ENCODE assay signal across 8 cellular contexts in the genomic region with DNA sequence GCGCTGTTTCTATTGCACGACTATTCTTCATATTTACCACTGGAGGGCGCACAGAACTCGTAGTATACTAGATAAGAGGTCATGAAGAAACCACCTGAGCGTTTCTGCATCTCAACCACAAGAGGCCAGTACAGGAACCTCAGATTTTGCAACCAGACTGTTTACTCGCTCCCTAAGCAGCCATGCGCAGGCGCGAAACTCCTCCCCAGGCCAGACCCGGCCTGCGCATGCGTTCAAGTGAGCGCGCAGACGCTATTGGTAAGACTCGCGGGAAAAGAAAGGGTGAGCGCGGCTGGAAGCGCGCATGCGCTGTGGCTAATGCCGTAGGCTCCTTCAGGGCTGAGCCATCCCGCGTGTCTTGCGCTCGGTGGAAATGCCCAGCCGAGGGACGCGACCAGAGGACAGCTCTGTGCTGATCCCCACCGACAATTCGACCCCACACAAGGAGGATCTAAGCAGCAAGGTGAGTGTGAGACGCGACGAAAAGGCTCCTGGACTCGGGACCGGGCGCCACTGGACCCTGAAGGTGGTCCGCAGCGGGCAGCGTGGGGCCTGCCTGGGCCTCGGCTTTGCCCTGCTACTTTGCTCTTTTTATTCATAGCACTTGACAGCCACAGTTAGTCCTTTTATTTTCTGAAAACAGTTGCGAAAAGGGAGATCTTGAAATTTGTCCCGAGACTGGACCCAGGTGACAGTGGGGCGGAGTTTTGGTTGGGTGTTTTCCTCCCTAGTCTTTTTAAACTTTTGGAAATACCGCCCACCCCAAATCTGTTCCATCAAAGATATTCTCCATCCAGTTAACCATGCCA. TPM values are rescaled to one million over a fixed set of nuclear protein-coding genes. Genes with fewer than 3 reads are reported as not detected.
DNase-seq lines count a peak whose midpoint lies in the region; ATAC-seq and TF ChIP-seq lines count a peak whose summit lies in the region.

ASNSD1 (plus strand) TSS at position 312 of the 809 bp plus-strand sequence. CDS start 4,674 bp downstream, outside the sequence.

- peaks cover 9 to 18% of the 10 kb centered on the region in 2 donors for H3K36me3 Mint-ChIP-seq in CD4-positive, alpha-beta memory T cell

- H3K4me3 ChIP-seq in CD4-positive, alpha-beta memory T cell (ENCODE audit: low read length in 2 of 2) = peak within 1 kb of the TSS; percentile 61 to 85
- H3K4me3 ChIP-seq in duodenal mucosa (ENCODE audit: low read depth in 1 of 2, low read length in 2 of 2) (peak within 1 kb of the TSS; percentile 95 to 100), right lobe of liver (peak within 1 kb of the TSS; percentile 75 to 88 (median 77))

- no peaks in the 10 kb centered on the region for H3K27me3 Mint-ChIP-seq in CD4-positive, alpha-beta memory T cell

- H3K27ac ChIP-seq in CD4-positive, alpha-beta memory T cell (ENCODE audit: low read depth, low read length) = peak within 1 kb of the TSS; percentile 99
- H3K27ac ChIP-seq in duodenal mucosa (ENCODE audit: low read depth, low read length) (peak within 1 kb of the TSS; percentile 86), right lobe of liver (peak within 1 kb of the TSS; percentile 78 to 88 (median 83))

- POLR2A ChIA-PET in CD4-positive, alpha-beta memory T cell (lab: Charles Lee; ENCODE audit: partially characterized antibody) = interaction anchor here (0.6 to 6.4 kb wide), 15 partner anchors 10 to 123 kb away, joined by 3 to 48 read pairs (median 5); partner anchors contain the start of genes ANKAR, ORMDL1, OSGEPL1 and PMS1

- CTCF ChIA-PET in CD4-positive, alpha-beta memory T cell (lab: Charles Lee; ENCODE audit: partially characterized antibody) = interaction anchor here (0.6 to 11.3 kb wide), 28 partner anchors 11 to 706 kb away, joined by 3 to 171 read pairs (median 4); partner anchors contain the start of genes ANKAR, ORMDL1, OSGEPL1 and PMS1

- ATAC-seq in GM19397 (IDR thresholded peaks at IDR 0.05; ENCODE audit: unreplicated experiment) (peak; percentile 91), HG03571 (IDR thresholded peaks at IDR 0.05; ENCODE audit: unreplicated experiment) (peak; percentile 97), right lobe of liver (peak; percentile 98 to 99 (median 98))

- intact Hi-C loops in CD4-positive, alpha-beta memory T cell (cut with micrococcal nuclease) = loop anchor here (1.0 to 10.0 kb wide), 13 partner anchors 13 to 1353 kb away; partner anchors contain the start of genes ANKAR, ORMDL1, OSGEPL1 and PMS1
- intact Hi-C loops in right lobe of liver (cut with DNase I) = loop anchor here in 1 of 2 donors (10.0 kb wide), 1 partner anchor 103 kb away; the partner anchor contains the start of gene OSGEPL1

- H3K9me3 ChIP-seq in CD4-positive, alpha-beta memory T cell (ENCODE audit: control insufficient read depth in 1 of 2, low read length in 2 of 2) = no peaks in the 10 kb centered on the region
- no peaks in the 10 kb centered on the region for H3K9me3 ChIP-seq in duodenal mucosa (ENCODE audit: control insufficient read depth in 1 of 2, low read length in 2 of 2)
- no peaks in the 10 kb centered on the region for H3K9me3 ChIP-seq in right lobe of liver

- H3K4me1 ChIP-seq in CD4-positive, alpha-beta memory T cell (ENCODE audit: insufficient read depth, low read length) = peaks cover 67% of the 10 kb centered on the region
- H3K4me1 ChIP-seq in duodenal mucosa (ENCODE audit: control insufficient read depth in 1 of 2, insufficient read depth in 2 of 2, low read length in 2 of 2) (peaks cover 15 to 32% of the 10 kb centered on the region in 2 donors), right lobe of liver (peaks cover 0 to 16% (median 6%) of the 10 kb centered on the region in 4 donors)

- TF ChIP-seq CTCF in right lobe of liver (IDR thresholded peaks at IDR 0.05) = peak; percentile 94 to 99 (median 98)

- H3K4me3 Mint-ChIP-seq in CD4-positive, alpha-beta memory T cell = no peak within 1 kb of the TSS

- peaks cover 40 to 57% (median 43%) of the 10 kb centered on the region in 4 donors for H3K4me1 Mint-ChIP-seq in CD4-positive, alpha-beta memory T cell

- peaks cover 8% of the 10 kb centered on the region for H3K36me3 ChIP-seq in CD4-positive, alpha-beta memory T cell (ENCODE audit: insufficient read depth, low read length)
- H3K36me3 ChIP-seq in duodenal mucosa (ENCODE audit: control insufficient read depth in 1 of 2, insufficient read depth in 2 of 2, low read length in 2 of 2) = peaks cover 0 to 4% of the 10 kb centered on the region in 2 donors
- H3K36me3 ChIP-seq in right lobe of liver = peaks cover 0 to 8% (median 0%) of the 10 kb centered on the region in 4 donors

- peak; percentile 85 for TF ChIP-seq POLR2A in right lobe of liver (IDR thresholded peaks at IDR 0.05)

- no peaks in the 10 kb centered on the region for H3K27me3 ChIP-seq in CD4-positive, alpha-beta memory T cell (ENCODE audit: insufficient read depth, low read length)
- H3K27me3 ChIP-seq in duodenal mucosa (ENCODE audit: control insufficient read depth in 1 of 2, insufficient read depth in 2 of 2, low read length in 2 of 2) = no peaks in the 10 kb centered on the region
- no peaks in the 10 kb centered on the region for H3K27me3 ChIP-seq in right lobe of liver

- no peaks in the 10 kb centered on the region for H3K9me3 Mint-ChIP-seq in CD4-positive, alpha-beta memory T cell

- WGBS in right lobe of liver (ENCODE audit: insufficient coverage, low coverage, low lambda C conversion rate, missing lambda C conversion rate) = under 1% methylated on average over 24 of the region's 46 CpGs

- no peak within 1 kb of the TSS for H3K27ac Mint-ChIP-seq in CD4-positive, alpha-beta memory T cell

- peak within 1 kb of the TSS; percentile 98 for H3K9ac ChIP-seq in duodenal mucosa (ENCODE audit: low read depth in 1 of 2, low read length in 2 of 2)

- peak; percentile 98 to 100 (median 100) for DNase-seq in CD4-positive, alpha-beta memory T cell
- peak; percentile 99 for DNase-seq in NCI-H774 (lab: John Stamatoyannopoulos, UW)
- peak; percentile 96 to 97 for DNase-seq in activated CD4-positive, alpha-beta T cell treated with anti-CD3 and anti-CD28 coated beads, Interleukin-2, amount 50 U/mL, for 48 hours
- peak; percentile 99 for DNase-seq in right lobe of liver
- peak; percentile 99 for DNase-seq in stimulated activated CD4-positive, alpha-beta T cell treated with anti-CD3 and anti-CD28 coated beads, Interleukin-4, amount 100 ng/mL, for 4 hours

RNA-seq across cellular contexts. Expression of gene ASNSD1, which starts in this region (rescaled TPM):
- total RNA-seq in CD4-positive, alpha-beta memory T cell = 10 to 100 TPM; 46.9 to 47.0 TPM
- 10 to 100 TPM; 62.2 to 68.7 TPM for polyA plus RNA-seq in CD4-positive, alpha-beta memory T cell
- total RNA-seq in right lobe of liver = 10 to 100 TPM; 18.7 to 31.6 (median 27.0) TPM

Comparison
In these comparisons a context has a peak if more than half of its experiments do, and no peak if none do; other contexts are left out.
1. Peak in every context shown above with its lines: DNase-seq, ATAC-seq, H3K4me3 ChIP-seq and H3K27ac ChIP-seq.